ENCODE assay signal across 6 cellular contexts in genomic region chr11:67392182-67392715, GRCh38. TPM values are rescaled to one million over a fixed set of nuclear protein-coding genes. Genes with fewer than 3 reads are reported as not detected.
A peak's percentile ranks its signal among the peaks of the same experiment; 100 is the strongest.
DNase-seq lines count a peak whose midpoint lies in the region; ATAC-seq and TF ChIP-seq lines count a peak whose summit lies in the region.

No MANE protein-coding gene starts in this region.

- no peak for TF ChIP-seq POLR2A in NB4 (IDR thresholded peaks at IDR 0.05; ENCODE audit: extremely low read depth, insufficient read length)

- CTCF ChIA-PET in CD8-positive, alpha-beta memory T cell (lab: Charles Lee): interaction anchor here (1.0 to 25.1 kb wide), 12 partner anchors 11 to 113 kb away, joined by 3 to 860 read pairs (median 6); partner anchors contain the start of genes CORO1B, PITPNM1, POLD4 and PPP1CA

- no peaks in the 10 kb centered on the region for H3K9me3 ChIP-seq in CD8-positive, alpha-beta memory T cell (ENCODE audit: low read length)
- no peaks in the 10 kb centered on the region for H3K9me3 ChIP-seq in iPS DF 6.9 (ENCODE audit: control insufficient read depth, insufficient read depth, low read length)
- no peaks in the 10 kb centered on the region for H3K9me3 ChIP-seq in aorta (ENCODE audit: control insufficient read depth, low read length)

- no peak for ATAC-seq in aorta (ENCODE audit: low FRiP score)

- peaks cover 32% of the 10 kb centered on the region for H3K4me1 ChIP-seq in CD8-positive, alpha-beta memory T cell (ENCODE audit: insufficient read depth, low read length)
- H3K4me1 ChIP-seq in iPS DF 6.9 (ENCODE audit: control insufficient read depth, insufficient read depth, low read length) (peaks cover 7% of the 10 kb centered on the region), aorta (ENCODE audit: control insufficient read depth in 1 of 2, insufficient read depth in 2 of 2, low read length in 2 of 2) (no peaks in the 10 kb centered on the region)

- H3K36me3 Mint-ChIP-seq in CD8-positive, alpha-beta memory T cell: peaks cover 2 to 23% (median 4%) of the 10 kb centered on the region in 3 donors

- H3K4me3 Mint-ChIP-seq in CD8-positive, alpha-beta memory T cell: peak overlapping the region; percentile 86 to 94 (median 87)

- peak overlapping the region; percentile 96 for H3K4me3 ChIP-seq in CD8-positive, alpha-beta memory T cell (ENCODE audit: low read length)
- H3K4me3 ChIP-seq in NB4 (ENCODE audit: low read depth, low read length) (peak overlapping the region; percentile 91), iPS DF 6.9 (ENCODE audit: low read length) (peak overlapping the region; percentile 49; the same call in 1 of the 2 replicates), aorta (ENCODE audit: low read length in 2 of 2) (peak overlapping the region; percentile 50 to 83)

- H3K36me3 ChIP-seq in CD8-positive, alpha-beta memory T cell (ENCODE audit: insufficient read depth, low read length): peaks cover under 1% of the 10 kb centered on the region
- peaks cover 11% of the 10 kb centered on the region for H3K36me3 ChIP-seq in iPS DF 6.9 (ENCODE audit: control insufficient read depth, insufficient read depth, low read length)
- H3K36me3 ChIP-seq in aorta (ENCODE audit: control insufficient read depth in 1 of 2, insufficient read depth in 2 of 2, low read length in 1 of 2): no peaks in the 10 kb centered on the region

- peak overlapping the region; percentile 83 for H3K27ac ChIP-seq in CD8-positive, alpha-beta memory T cell (ENCODE audit: low read depth, low read length)
- H3K27ac ChIP-seq in iPS DF 6.9 (ENCODE audit: low read length) (no peak overlapping the region), aorta (ENCODE audit: low read depth in 1 of 2, low read length in 2 of 2) (peak overlapping the region in 1 of 2 donors; percentile 28)

- H3K27ac Mint-ChIP-seq in CD8-positive, alpha-beta memory T cell: peak overlapping the region; percentile 50 to 96 (median 84)

- WGBS in iPS DF 6.9 (ENCODE audit: insufficient coverage, insufficient read length): no CpG with 5 or more reads among the region's 31 CpGs
- WGBS in aorta, 2 donors: 6 to 9% methylated on average over 31 of the region's 31 CpGs

- POLR2A ChIA-PET in CD8-positive, alpha-beta memory T cell (lab: Charles Lee): interaction anchor here (0.6 to 3.2 kb wide), 21 partner anchors 9 to 152 kb away, joined by 3 to 38 read pairs (median 6); partner anchors contain the start of genes AIP, CLCF1, CORO1B and POLD4

- H3K9me3 Mint-ChIP-seq in CD8-positive, alpha-beta memory T cell: no peaks in the 10 kb centered on the region

- no peaks in the 10 kb centered on the region for H3K27me3 ChIP-seq in CD8-positive, alpha-beta memory T cell (ENCODE audit: insufficient read depth, low read length, poor library complexity, severe bottlenecking)
- H3K27me3 ChIP-seq in iPS DF 6.9 (ENCODE audit: control insufficient read depth, insufficient read depth, low read length) (no peaks in the 10 kb centered on the region), aorta (ENCODE audit: control insufficient read depth in 1 of 2, insufficient read depth in 2 of 2, low read length in 1 of 2) (no peaks in the 10 kb centered on the region)

- TF ChIP-seq CTCF in NB4 (IDR thresholded peaks at IDR 0.05; ENCODE audit: low read depth, low read length): no peak

- intact Hi-C loops in aorta (cut with DNase I): loop anchor here in 1 of 2 donors (10.0 kb wide), 1 partner anchor 113 kb away; the partner anchor contains the start of genes CDK2AP2 and PITPNM1

- no peaks in the 10 kb centered on the region for H3K27me3 Mint-ChIP-seq in CD8-positive, alpha-beta memory T cell

- peaks cover 34 to 54% (median 43%) of the 10 kb centered on the region in 3 donors for H3K4me1 Mint-ChIP-seq in CD8-positive, alpha-beta memory T cell

- no peak for DNase-seq in CD8-positive, alpha-beta memory T cell
- no peak for DNase-seq in NB4 (ENCODE audit: low read depth)
- DNase-seq in iPS DF 6.9 (ENCODE audit: low read depth, low spot score): no peak
- no peak for DNase-seq in aorta
- no peak for DNase-seq in NCI-H1694 treated with DMSO at 0.1 percent for 48 hours (lab: John Stamatoyannopoulos, UW)
- no peak for DNase-seq in H4 (ENCODE audit: low spot score)

RNA-seq across cellular contexts. Expression of gene RAD9A, which starts 0.5 kb away (rescaled TPM):
- 10 to 100 TPM; 36.8 to 38.8 TPM for total RNA-seq in CD8-positive, alpha-beta memory T cell
- polyA plus RNA-seq in CD8-positive, alpha-beta memory T cell: 9.4 TPM
- 10 to 100 TPM; 14.6 to 25.1 TPM for total RNA-seq in aorta
- 10 to 100 TPM in 1 of 2 donors, 1 to 10 TPM in 1; 8.8 to 56.2 TPM for polyA plus RNA-seq in aorta
- 7.3 and 8.3 TPM in 2 replicates for total RNA-seq in H4 (2014; rRNA removed; shearing (Covaris generic))

RNA-seq across cellular contexts. Expression of gene PPP1CA, which starts 9.4 kb away (rescaled TPM):
- 100 to 1,000 TPM; 338 to 357 TPM for total RNA-seq in CD8-positive, alpha-beta memory T cell
- polyA plus RNA-seq in CD8-positive, alpha-beta memory T cell: 564 TPM
- total RNA-seq in aorta: 10 to 100 TPM; 61.7 to 64.8 TPM
- 10 to 100 TPM; 79.6 to 92.0 TPM for polyA plus RNA-seq in aorta
- total RNA-seq in H4 (2014; rRNA removed; shearing (Covaris generic)): 212 and 231 TPM in 2 replicates

RNA-seq across cellular contexts. Expression of gene TBC1D10C, which starts 11.6 kb away (rescaled TPM):
- 100 to 1,000 TPM; 102 to 105 TPM for total RNA-seq in CD8-positive, alpha-beta memory T cell
- polyA plus RNA-seq in CD8-positive, alpha-beta memory T cell: 331 TPM
- total RNA-seq in aorta: 1 to 10 TPM; 4.2 to 9.5 TPM
- 1 to 10 TPM; 1.9 to 2.3 TPM for polyA plus RNA-seq in aorta
- total RNA-seq in H4 (2014; rRNA removed; shearing (Covaris generic)): not detected in 2 replicates

RNA-seq across cellular contexts. Expression of gene CLCF1, which starts 18.9 kb away (rescaled TPM):
- 1 to 10 TPM; 3.5 to 4.2 TPM for total RNA-seq in CD8-positive, alpha-beta memory T cell
- polyA plus RNA-seq in CD8-positive, alpha-beta memory T cell: 4.6 TPM
- total RNA-seq in aorta: 10 to 100 TPM in 1 of 2 donors, 1 to 10 TPM in 1; 7.7 to 12.0 TPM
- 10 to 100 TPM in 1 of 2 donors, 1 to 10 TPM in 1; 2.6 to 19.5 TPM for polyA plus RNA-seq in aorta
- total RNA-seq in H4 (2014; rRNA removed; shearing (Covaris generic)): 7.0 and 8.3 TPM in 2 replicates

RNA-seq across cellular contexts. Expression of gene CARNS1, which starts 23.2 kb away (rescaled TPM):
- total RNA-seq in CD8-positive, alpha-beta memory T cell: 1 to 10 TPM; 2.0 to 2.7 TPM
- 1.8 TPM for polyA plus RNA-seq in CD8-positive, alpha-beta memory T cell
- 1 to 10 TPM; 7.0 to 9.3 TPM for total RNA-seq in aorta
- polyA plus RNA-seq in aorta: 1 to 10 TPM in 1 of 2 donors, under 1 TPM in 1; 0.38 to 8.1 TPM
- not detected in 2 replicates for total RNA-seq in H4 (2014; rRNA removed; shearing (Covaris generic))

Comparison
In these comparisons a context has a peak if more than half of its experiments do, and no peak if none do; other contexts are left out.
1. RNA of gene TBC1D10C, which starts 11.6 kb away (total RNA-seq): 102 to 105 TPM in CD8-positive, alpha-beta memory T cell; 4.2 to 9.5 TPM in aorta and not detected in H4; every median in the first group is over 4 times any median in the second.
2. Peak in every context shown above with its lines, with median percentiles within 50 percentile points of each other: H3K4me3 ChIP-seq.